ENCODE assay signal across 8 cellular contexts in genomic region chr7:148699772-148700629, GRCh38. TPM values are rescaled to one million over a fixed set of nuclear protein-coding genes. Genes with fewer than 3 reads are reported as not detected.
DNase-seq lines count a peak whose midpoint lies in the region; ATAC-seq and TF ChIP-seq lines count a peak whose summit lies in the region.

No MANE protein-coding gene starts in this region.

- CTCF ChIA-PET in Calu3 (lab: Charles Lee) = no interaction called here
- CTCF ChIA-PET in IMR-90 (lab: Yijun Ruan, JAX) = interaction anchor here (1.2 kb wide), 1 partner anchor 20 kb away, joined by 3 read pairs; no protein-coding TSS in a partner anchor
- CTCF ChIA-PET in activated B cell treated with CpG ODN at 0.5 μM for 24 hours (lab: Charles Lee) = no interaction called here

- WGBS in IMR-90 (ENCODE audit: extremely low coverage in 2 of 2, insufficient read length in 1 of 2), 2 experiments = 1% methylated on average over 15 of the region's 37 CpGs; no CpG with 5 or more reads in 1 of the 2 experiments

- H3K9me3 ChIP-seq in IMR-90 (ENCODE audit: control insufficient read depth, insufficient read depth, low read length) (no peaks in the 10 kb centered on the region), right atrium auricular region (no peaks in the 10 kb centered on the region)

- intact Hi-C loops in Calu3 (cut with micrococcal nuclease; ENCODE audit: unreplicated experiment) = no loop called here
- intact Hi-C loops in IMR-90 (cut with micrococcal nuclease) = loop anchor here (1.0 to 2.0 kb wide), 6 partner anchors 31 to 241 kb away; partner anchors contain the start of gene EZH2
- intact Hi-C loops in activated B cell treated with CpG ODN at 0.5 μM for 24 hours (cut with micrococcal nuclease) = loop anchor here (1.0 to 10.0 kb wide), 10 partner anchors 21 to 925 kb away; partner anchors contain the start of genes ZNF398, ZNF746 and ZNF786

- H3K27ac Mint-ChIP-seq in Calu3 (ENCODE audit: unreplicated experiment) (peak overlapping the region; percentile 90), activated B cell treated with CpG ODN at 0.5 μM for 24 hours (peak overlapping the region; percentile 82)

- peak overlapping the region; percentile 92 for H2AFZ ChIP-seq in IMR-90 (replicated peaks; ENCODE audit: low read length, poor library complexity)

- peak overlapping the region; percentile 95 for H3K4me2 ChIP-seq in IMR-90 (ENCODE audit: low read depth, low read length)

- H3K9ac ChIP-seq in IMR-90 (ENCODE audit: low read depth, low read length) = peak overlapping the region; percentile 91

- H2AK5ac ChIP-seq in IMR-90 (ENCODE audit: low read depth, low read length) = peak overlapping the region; percentile 10; the same call in 1 of the 2 replicates

- no peak for DNase-seq in Calu3
- DNase-seq in IMR-90 = peak; percentile 39
- no peak for DNase-seq in activated B cell treated with CpG ODN at 0.5 μM for 24 hours
- DNase-seq in right atrium auricular region (ENCODE audit: low spot score) = no peak
- no peak for DNase-seq in retinal pigment epithelial cell (ENCODE audit: low read depth)
- DNase-seq in stimulated activated CD4-positive, alpha-beta T cell treated with anti-CD3 and anti-CD28 coated beads, Interleukin-15, amount 100 ng/mL, for 24 hours = no peak
- no peak for DNase-seq in stimulated activated CD4-positive, alpha-beta T cell treated with anti-CD3 and anti-CD28 coated beads, Interleukin-2, amount 100 ng/mL, for 24 hours

- H3K56ac ChIP-seq in IMR-90 (ENCODE audit: extremely low read depth, insufficient read depth, low read length) = peak overlapping the region; percentile 96

- H4K8ac ChIP-seq in IMR-90 (ENCODE audit: low read depth in 2 of 2, low read length in 2 of 2) = peak overlapping the region; percentile 56 to 58

- H4K20me1 ChIP-seq in IMR-90 (ENCODE audit: insufficient read depth, low read length) = peaks cover 47% of the 10 kb centered on the region

- H3K27me3 Mint-ChIP-seq in Calu3 (ENCODE audit: unreplicated experiment) (no peaks in the 10 kb centered on the region), activated B cell treated with CpG ODN at 0.5 μM for 24 hours (no peaks in the 10 kb centered on the region)

- no peaks in the 10 kb centered on the region for H3K9me3 Mint-ChIP-seq in Calu3 (ENCODE audit: low read depth, unreplicated experiment)
- H3K9me3 Mint-ChIP-seq in activated B cell treated with CpG ODN at 0.5 μM for 24 hours = no peaks in the 10 kb centered on the region

- peak overlapping the region; percentile 58 for H3K18ac ChIP-seq in IMR-90 (ENCODE audit: low read depth, low read length)

- dilution Hi-C loops in IMR-90 (cut with HindIII; ENCODE audit: low sequenced_read_pairs, unreplicated experiment) = no loop called here

- H3K36me3 ChIP-seq in IMR-90 (ENCODE audit: control insufficient read depth, insufficient read depth, low read length) = no peaks in the 10 kb centered on the region
- no peaks in the 10 kb centered on the region for H3K36me3 ChIP-seq in right atrium auricular region

- POLR2A ChIA-PET in IMR-90 (lab: Charles Lee; ENCODE audit: unreplicated experiment) = no interaction called here
- POLR2A ChIA-PET in activated B cell treated with CpG ODN at 0.5 μM for 24 hours (lab: Charles Lee) = interaction anchor here (1.4 to 1.9 kb wide), 2 partner anchors 21 to 242 kb away, joined by 5 to 20 read pairs; no protein-coding TSS in a partner anchor

- no peak for TF ChIP-seq RAD21 in IMR-90 (IDR thresholded peaks at IDR 0.05; ENCODE audit: low read length)

- H3K36me3 Mint-ChIP-seq in Calu3 (ENCODE audit: insufficient read depth, unreplicated experiment) = peaks cover 39% of the 10 kb centered on the region
- H3K36me3 Mint-ChIP-seq in activated B cell treated with CpG ODN at 0.5 μM for 24 hours (ENCODE audit: low read depth) = peaks cover 9% of the 10 kb centered on the region

- peak overlapping the region; percentile 96 for H2AK9ac ChIP-seq in IMR-90 (replicated peaks; ENCODE audit: low read depth, low read length, poor library complexity)

- peak overlapping the region; percentile 24; the same call in 1 of the 2 replicates for H4K5ac ChIP-seq in IMR-90 (ENCODE audit: low read depth, low read length)

- peaks cover 54% of the 10 kb centered on the region for H3K4me1 Mint-ChIP-seq in Calu3 (ENCODE audit: low read depth, unreplicated experiment)
- H3K4me1 Mint-ChIP-seq in activated B cell treated with CpG ODN at 0.5 μM for 24 hours = peaks cover 57% of the 10 kb centered on the region

- TF ChIP-seq CTCF in Calu3 (IDR thresholded peaks at IDR 0.05; ENCODE audit: unreplicated experiment) (no peak), IMR-90 (conservative IDR thresholded peaks at IDR 0.05; ENCODE audit: low read depth, low read length) (no peak), activated B cell treated with CpG ODN at 0.5 μM for 24 hours (IDR thresholded peaks at IDR 0.05) (no peak), right atrium auricular region (IDR thresholded peaks at IDR 0.05) (no peak), retinal pigment epithelial cell (conservative IDR thresholded peaks at IDR 0.05; ENCODE audit: low read depth, low read length) (no peak)

- H3K4me1 ChIP-seq in IMR-90 (ENCODE audit: control insufficient read depth, insufficient read depth, low read length) = peaks cover 10% of the 10 kb centered on the region
- H3K4me1 ChIP-seq in right atrium auricular region = peaks cover 0 to 59% of the 10 kb centered on the region in 2 donors

- no peak for TF ChIP-seq POLR2A in IMR-90 (IDR thresholded peaks at IDR 0.05; ENCODE audit: low read depth, low read length)

- H3K27me3 ChIP-seq in IMR-90 (ENCODE audit: control insufficient read depth, insufficient read depth, low read length) = no peaks in the 10 kb centered on the region
- no peaks in the 10 kb centered on the region for H3K27me3 ChIP-seq in right atrium auricular region

- in situ Hi-C loops in IMR-90 (cut with MboI; ENCODE audit: low sequenced_read_pairs) = no loop called here

- H3K4me3 ChIP-seq in IMR-90 (ENCODE audit: insufficient read depth, low read depth, low read length) = peak overlapping the region; percentile 92
- peak overlapping the region; percentile 74 to 88 for H3K4me3 ChIP-seq in right atrium auricular region
- H3K4me3 ChIP-seq in retinal pigment epithelial cell (ENCODE audit: low read length) = peak overlapping the region; percentile 79

- H2BK120ac ChIP-seq in IMR-90 (ENCODE audit: low read depth, low read length) = peak overlapping the region; percentile 64

- ATAC-seq in GM19463 (IDR thresholded peaks at IDR 0.05; ENCODE audit: unreplicated experiment) = peak; percentile 31
- peak; percentile 3; the same call in 1 of the 2 replicates for ATAC-seq in IMR-90 (ENCODE audit: low read depth)
- no peak for ATAC-seq in activated B cell treated with CpG ODN at 0.5 μM for 24 hours (ENCODE audit: low read depth)

- H3K14ac ChIP-seq in IMR-90 (replicated peaks; ENCODE audit: low read depth, low read length) = peak overlapping the region; percentile 80

- H3K4me3 Mint-ChIP-seq in Calu3 (ENCODE audit: low read depth, unreplicated experiment) (peak overlapping the region; percentile 79), activated B cell treated with CpG ODN at 0.5 μM for 24 hours (peak overlapping the region; percentile 85)

- H2BK5ac ChIP-seq in IMR-90 (ENCODE audit: low read depth, low read length, poor library complexity, severe bottlenecking) = peak overlapping the region; percentile 89

- peaks cover 12% of the 10 kb centered on the region for H3K9me1 ChIP-seq in IMR-90 (ENCODE audit: insufficient read depth, low read length)

- H3K27ac ChIP-seq in IMR-90 (ENCODE audit: insufficient read depth, low read length) = peak overlapping the region; percentile 90
- peak overlapping the region; percentile 88 to 95 for H3K27ac ChIP-seq in right atrium auricular region

- no peak overlapping the region for H2BK20ac ChIP-seq in IMR-90 (ENCODE audit: low read depth, low read length)

- peak overlapping the region; percentile 87 for H3K4ac ChIP-seq in IMR-90 (ENCODE audit: low read depth, low read length)

- BruUV-seq in Calu3 (replicated peaks; lab: Mats Ljungman, UMichigan) (TSS peak; percentile 39), IMR-90 (replicated peaks; lab: Mats Ljungman, UMichigan) (TSS peak; percentile 33)

- peak overlapping the region; percentile 83 for H4K91ac ChIP-seq in IMR-90 (ENCODE audit: insufficient read depth, low read depth, low read length)

- H3K79me1 ChIP-seq in IMR-90 (ENCODE audit: low read depth in 1 of 2, low read length in 2 of 2) = peaks cover 0 to 22% of the 10 kb centered on the region in 2 experiments; a peak in 2 of 4 replicates

- peak overlapping the region; percentile 87 for H3K23ac ChIP-seq in IMR-90 (ENCODE audit: low read depth, low read length)

- H2BK15ac ChIP-seq in IMR-90 (ENCODE audit: low read depth, low read length) = no peak overlapping the region; the same call in 2 of the 3 replicates

TF ChIP-seq in IMR-90, 13 proteins besides CTCF, POLR2A, EP300 and RAD21 (continues in another document):
- no peak for TF ChIP-seq FOS (IDR thresholded peaks at IDR 0.05; ENCODE audit: low read depth, low read length)
- no peak for TF ChIP-seq USF2 (IDR thresholded peaks at IDR 0.05; ENCODE audit: low read depth, low read length)
- TF ChIP-seq NFE2L2 (IDR thresholded peaks at IDR 0.05; ENCODE audit: low read depth, low read length) = no peak
- no peak for TF ChIP-seq ELK1 (IDR thresholded peaks at IDR 0.05; ENCODE audit: borderline replicate concordance, low read depth, low read length)
- no peak for TF ChIP-seq CEBPB (IDR thresholded peaks at IDR 0.05; ENCODE audit: low read depth, low read length)

RNA-seq across cellular contexts. Expression of gene CUL1, which starts 1.3 kb away (rescaled TPM):
- 37.8 and 39.4 TPM in 2 replicates for total RNA-seq in Calu3 (2022)
- total RNA-seq in IMR-90 (2012; rRNA removed) = 46.2 and 61.4 TPM in 2 replicates
- polyA plus RNA-seq in IMR-90 (2012; rRNA removed) = 39.4 and 44.0 TPM in 2 replicates
- 12.8 and 16.9 TPM in 2 replicates for polyA plus RNA-seq in IMR-90 (2012; cell fraction: cytosol; rRNA removed)
- 9.5 and 39.8 TPM in 2 replicates for polyA plus RNA-seq in IMR-90 (2012; cell fraction: nucleus; rRNA removed; ENCODE audit: low replicate concordance)
- 56.9 and 57.4 TPM in 2 replicates for total RNA-seq in activated B cell treated with CpG ODN at 0.5 μM for 24 hours
- 10 to 100 TPM; 40.2 to 46.7 TPM for total RNA-seq in right atrium auricular region
